15 cellular contexts compared by ENCODE assay signal in the genomic region with DNA sequence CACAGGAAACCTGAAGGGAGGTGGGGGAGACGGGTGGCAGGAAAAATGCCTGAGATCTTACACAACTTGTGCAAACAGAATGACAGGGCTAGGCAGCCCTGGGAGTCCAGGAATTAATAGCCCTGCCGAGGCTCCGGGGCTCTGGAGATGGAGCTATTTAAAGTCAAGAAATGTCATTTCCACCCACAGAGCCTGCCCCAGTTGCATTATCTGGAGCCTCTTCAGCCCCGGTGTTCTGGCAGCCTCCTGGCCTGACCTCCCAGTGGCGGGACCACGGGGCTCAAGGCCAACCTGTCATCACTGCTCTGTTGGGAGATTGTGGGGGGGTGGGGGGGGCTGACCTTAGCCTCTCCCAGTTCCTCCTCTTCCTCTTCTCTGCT. TPM values are rescaled to one million over a fixed set of nuclear protein-coding genes. Genes with fewer than 3 reads are reported as not detected.
DNase-seq lines count a peak whose midpoint lies in the region; ATAC-seq, FAIRE-seq and TF ChIP-seq lines count a peak whose summit lies in the region.
"Had no signal": no experiment of that assay in that cellular context is flagged by ENCODE, and none has a peak within 500 bp of the region (broad histone marks: within the 10 kb centered on the region; RNA-seq: fewer than 3 reads in every experiment).

No MANE protein-coding gene starts in this region.

- H3K4me3 ChIP-seq in brain microvascular endothelial cell (ENCODE audit: low read depth, low read length), result no peak overlapping the region
- H3K4me3 ChIP-seq in kidney (ENCODE audit: low read length in 2 of 2), result no peak overlapping the region
- H3K4me3 ChIP-seq in upper lobe of right lung, result no peak overlapping the region
- no peak overlapping the region for H3K4me3 ChIP-seq in lower leg skin (ENCODE audit: low read depth, poor library complexity, severe bottlenecking)

- H3K27ac ChIP-seq in brain microvascular endothelial cell, result no peak overlapping the region
- no peak overlapping the region for H3K27ac ChIP-seq in kidney (ENCODE audit: low read depth in 2 of 2, low read length in 2 of 2)
- peak overlapping the region; percentile 19 for H3K27ac ChIP-seq in upper lobe of right lung

- H3K27me3 ChIP-seq in brain microvascular endothelial cell (replicated peaks) (no peaks in the 10 kb centered on the region), upper lobe of right lung (no peaks in the 10 kb centered on the region)

- FAIRE-seq in kidney (lab: Jason Lieb, UNC), result no peak
- FAIRE-seq: A204.1 had no signal

- in situ Hi-C loops in brain microvascular endothelial cell (cut with HindIII; ENCODE audit: low pct_ligation_motif_present, low sequenced_read_pairs), result no loop called here

- intact Hi-C loops in kidney (cut with DNase I), result no loop called here
- intact Hi-C loops in upper lobe of right lung (cut with DNase I), result no loop called here
- intact Hi-C loops in lower leg skin (cut with DNase I; ENCODE audit: low total_unique reads), result no loop called here

- no peak for TF ChIP-seq POLR2A in lower leg skin (IDR thresholded peaks at IDR 0.05)

- ATAC-seq in upper lobe of right lung, result peak; percentile 77

- 55 to 58% methylated on average over 6 of the region's 6 CpGs for WGBS in lower leg skin, 2 donors

- no peaks in the 10 kb centered on the region for H3K36me3 ChIP-seq in brain microvascular endothelial cell (replicated peaks)
- no peaks in the 10 kb centered on the region for H3K36me3 ChIP-seq in kidney (ENCODE audit: control insufficient read depth in 1 of 2, insufficient read depth in 2 of 2, low read length in 2 of 2)
- H3K36me3 ChIP-seq in upper lobe of right lung, result no peaks in the 10 kb centered on the region

- peaks cover 3 to 8% of the 10 kb centered on the region in 2 donors for H3K4me1 ChIP-seq in kidney (ENCODE audit: control insufficient read depth in 1 of 2, insufficient read depth in 1 of 2, low read depth in 1 of 2, low read length in 2 of 2)
- peaks cover 11% of the 10 kb centered on the region for H3K4me1 ChIP-seq in upper lobe of right lung

- H3K9me3 ChIP-seq in kidney (ENCODE audit: control insufficient read depth in 1 of 2, low read length in 2 of 2) (no peaks in the 10 kb centered on the region), upper lobe of right lung (no peaks in the 10 kb centered on the region)

- TF ChIP-seq CTCF in brain microvascular endothelial cell (IDR thresholded peaks at IDR 0.05; ENCODE audit: low read depth, low read length, missing control alignments) (no peak), kidney (IDR thresholded peaks at IDR 0.05; ENCODE audit: borderline replicate concordance, extremely low read depth, insufficient read depth) (no peak), upper lobe of right lung (IDR thresholded peaks at IDR 0.05) (no peak), lower leg skin (IDR thresholded peaks at IDR 0.05) (no peak)

- no peak overlapping the region for H3K9ac ChIP-seq in kidney (ENCODE audit: low read length in 2 of 2)

- peak; percentile 61 for DNase-seq in activated effector memory CD4-positive, alpha-beta T cell treated with anti-CD3 and anti-CD28 coated beads, Interleukin-2, amount 50 U/mL, for 16 hours
- DNase-seq in activated effector memory CD4-positive, alpha-beta T cell treated with Interleukin-2 at 50 U/mL for 16 hours, result no peak
- DNase-seq in brain microvascular endothelial cell (peak; percentile 44), kidney (peak; percentile 65), upper lobe of right lung (peak; percentile 68), NCI-H526 (lab: John Stamatoyannopoulos, UW) (no peak), lower leg skin (ENCODE audit: low spot score in 2 of 2) (no peak)
- DNase-seq in activated CD4-positive, alpha-beta T cell treated with anti-CD3 and anti-CD28 coated beads for 48 hours, result no peak
- DNase-seq: activated T-cell treated with anti-CD3 and anti-CD28 coated beads, Interleukin-2, amount 50 U/mL, for 48 hours; cortex of kidney; DMS79; glutamatergic neuron; NCI-H187; stimulated activated CD8-positive, alpha-beta memory T cell treated with anti-CD3 and anti-CD28 coated beads, Interleukin-4, amount 100 ng/mL, for 48 hours had no signal

RNA-seq across cellular contexts. Expression of gene SCUBE3, which starts 28.5 kb away (rescaled TPM):
- total RNA-seq in kidney (4.5 TPM), upper lobe of right lung (0.46 TPM), lower leg skin (under 1 TPM in 3 of 4 donors, not detected in 1; 0.13 to 0.91 (median 0.39) TPM)
- 2.5 TPM for polyA plus RNA-seq in kidney (ENCODE audit: insufficient read depth, low read depth, low replicate concordance)

RNA-seq across cellular contexts. Expression of gene TCP11, which starts 44.2 kb away (rescaled TPM):
- 0.50 TPM for total RNA-seq in kidney
- polyA plus RNA-seq in kidney (ENCODE audit: insufficient read depth, low read depth, low replicate concordance), result 0.41 TPM
- total RNA-seq in upper lobe of right lung, result not detected
- total RNA-seq in lower leg skin, result 1 to 10 TPM in 1 of 4 donors, under 1 TPM in 1, not detected in 2; 0.97 to 1.7 TPM

Comparison
In these comparisons a context has a peak if more than half of its experiments do, and no peak if none do; other contexts are left out.
1. DNase-seq: peak in activated effector memory CD4-positive, alpha-beta T cell treated with anti-CD3 and anti-CD28 coated beads, Interleukin-2, amount 50 U/mL, for 16 hours (single experiment), brain microvascular endothelial cell (single experiment), kidney (single experiment) and upper lobe of right lung (single experiment); none in activated effector memory CD4-positive, alpha-beta T cell treated with Interleukin-2 at 50 U/mL for 16 hours (single experiment), activated CD4-positive, alpha-beta T cell treated with anti-CD3 and anti-CD28 coated beads for 48 hours (single experiment), NCI-H526 (0 of 2) and lower leg skin (0 of 2).